In the genomic region with DNA sequence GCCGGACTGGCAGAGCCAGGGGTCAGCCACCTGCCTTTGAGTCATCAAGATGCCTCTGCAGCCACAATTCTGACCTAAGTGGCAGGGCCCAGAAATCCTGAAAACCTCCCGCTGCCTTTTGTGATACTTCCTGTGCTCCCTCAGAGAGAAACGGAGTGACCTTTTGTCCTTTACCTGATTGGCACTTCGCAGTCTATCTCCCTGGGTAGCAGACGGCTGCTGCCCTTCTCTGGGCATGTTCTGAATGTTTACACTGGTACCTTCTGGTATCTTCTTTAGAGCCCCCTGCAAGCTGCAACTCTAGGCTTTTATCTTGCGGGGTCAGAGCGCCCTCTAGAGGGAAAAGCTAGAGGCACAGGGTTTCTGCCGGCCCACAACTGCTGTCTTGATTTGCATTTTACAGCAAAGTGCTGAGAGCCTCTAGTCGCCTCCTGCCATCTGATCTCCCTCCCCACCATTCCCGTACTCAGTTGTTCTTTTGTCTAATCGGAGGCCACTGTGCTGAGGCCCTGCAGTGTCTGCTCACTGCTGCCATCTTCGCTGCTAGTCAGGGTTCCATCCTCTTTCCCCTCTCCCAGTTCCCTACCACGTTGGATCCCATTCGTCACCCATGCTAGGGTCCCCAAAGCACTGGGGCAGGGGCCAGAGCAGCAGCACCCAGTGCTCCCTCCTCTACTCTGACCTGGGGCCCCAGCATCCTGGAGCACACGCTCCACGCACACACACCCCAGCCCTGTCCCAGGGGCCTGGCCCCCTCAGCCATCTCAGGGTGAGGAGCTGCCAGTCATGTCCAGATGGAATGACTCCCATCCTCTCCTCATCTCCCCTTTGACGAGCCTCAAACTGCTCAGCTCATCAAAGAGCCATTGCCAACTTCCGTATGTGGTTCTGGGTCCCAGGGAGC, we compare ENCODE assay signal across 1 cellular context.
TF ChIP-seq lines count a peak whose summit lies in the region.

No MANE protein-coding gene starts in this region.

TF ChIP-seq in HepG2, 621 proteins besides CTCF, POLR2A, EP300 and RAD21 (continued from another document and continues in another):
- TF ChIP-seq, protein P1, sequence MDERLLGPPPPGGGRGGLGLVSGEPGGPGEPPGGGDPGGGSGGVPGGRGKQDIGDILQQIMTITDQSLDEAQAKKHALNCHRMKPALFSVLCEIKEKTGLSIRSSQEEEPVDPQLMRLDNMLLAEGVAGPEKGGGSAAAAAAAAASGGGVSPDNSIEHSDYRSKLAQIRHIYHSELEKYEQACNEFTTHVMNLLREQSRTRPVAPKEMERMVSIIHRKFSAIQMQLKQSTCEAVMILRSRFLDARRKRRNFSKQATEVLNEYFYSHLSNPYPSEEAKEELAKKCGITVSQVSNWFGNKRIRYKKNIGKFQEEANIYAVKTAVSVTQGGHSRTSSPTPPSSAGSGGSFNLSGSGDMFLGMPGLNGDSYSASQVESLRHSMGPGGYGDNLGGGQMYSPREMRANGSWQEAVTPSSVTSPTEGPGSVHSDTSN (CRISPR knock-in tag; IDR thresholded peaks at IDR 0.05) = no peak
- TF ChIP-seq NFYC (CRISPR knock-in tag; IDR thresholded peaks at IDR 0.05) (no peak), TBP (CRISPR knock-in tag; IDR thresholded peaks at IDR 0.05) (no peak), GATA4 (IDR thresholded peaks at IDR 0.05; ENCODE audit: borderline replicate concordance, low read depth) (no peak), ZFP91 (CRISPR knock-in tag; IDR thresholded peaks at IDR 0.05; ENCODE audit: borderline replicate concordance) (no peak), JUN (CRISPR knock-in tag; IDR thresholded peaks at IDR 0.05) (no peak), ZNF816 (CRISPR knock-in tag; IDR thresholded peaks at IDR 0.05; ENCODE audit: borderline replicate concordance) (no peak), NFE2L2 (IDR thresholded peaks at IDR 0.05; ENCODE audit: low read length) (no peak), SRSF9 (IDR thresholded peaks at IDR 0.05; ENCODE audit: borderline replicate concordance, insufficient read depth, low read depth, low read length, poor library complexity, severe bottlenecking) (no peak), AFF4 (CRISPR knock-in tag; IDR thresholded peaks at IDR 0.05) (no peak), BRD4 (CRISPR knock-in tag; IDR thresholded peaks at IDR 0.05) (no peak), ZNF839 (CRISPR knock-in tag; IDR thresholded peaks at IDR 0.05; ENCODE audit: borderline replicate concordance) (no peak), BRCA1 (CRISPR knock-in tag; IDR thresholded peaks at IDR 0.05) (no peak), ZNF557 (CRISPR knock-in tag; IDR thresholded peaks at IDR 0.05) (no peak), ZFP41 (CRISPR knock-in tag; IDR thresholded peaks at IDR 0.05; ENCODE audit: borderline replicate concordance) (no peak), THAP8 (CRISPR knock-in tag; IDR thresholded peaks at IDR 0.05; ENCODE audit: borderline replicate concordance) (no peak), HNF4A (CRISPR knock-in tag; IDR thresholded peaks at IDR 0.05) (no peak), KLF12 (CRISPR knock-in tag; IDR thresholded peaks at IDR 0.05; ENCODE audit: borderline replicate concordance) (no peak), ZNF552 (CRISPR knock-in tag; IDR thresholded peaks at IDR 0.05; ENCODE audit: borderline replicate concordance) (no peak), MIER3 (CRISPR knock-in tag; IDR thresholded peaks at IDR 0.05; ENCODE audit: borderline replicate concordance) (0 out of 2 replicates have a peak, but pooled peaks have one; percentile 11), U2AF2 (IDR thresholded peaks at IDR 0.05; ENCODE audit: low read depth, low read length) (no peak), NCOR1 (IDR thresholded peaks at IDR 0.05; ENCODE audit: borderline replicate concordance, low read length) (no peak; the same call in 1 of the 2 replicates), ELF4 (CRISPR knock-in tag; IDR thresholded peaks at IDR 0.05; ENCODE audit: borderline replicate concordance) (no peak), SRSF1 (optimal IDR thresholded peaks at IDR 0.05; ENCODE audit: low read depth, low read length) (no peak), THRA (CRISPR knock-in tag; IDR thresholded peaks at IDR 0.05; ENCODE audit: borderline replicate concordance) (peak; percentile 24; the same call in 1 of the 2 replicates), ZNF317 (CRISPR knock-in tag; IDR thresholded peaks at IDR 0.05) (no peak), ZNF644 (CRISPR knock-in tag; IDR thresholded peaks at IDR 0.05; ENCODE audit: low read depth) (no peak), FIP1L1 (IDR thresholded peaks at IDR 0.05; ENCODE audit: borderline replicate concordance, insufficient read depth, low read depth, low read length) (no peak), GATAD2A (CRISPR knock-in tag; IDR thresholded peaks at IDR 0.05) (0 out of 2 replicates have a peak, but pooled peaks have one; percentile 32), PHF5A (CRISPR knock-in tag; IDR thresholded peaks at IDR 0.05; ENCODE audit: low read depth, unreplicated experiment) (no peak)
- TF ChIP-seq, protein P2, sequence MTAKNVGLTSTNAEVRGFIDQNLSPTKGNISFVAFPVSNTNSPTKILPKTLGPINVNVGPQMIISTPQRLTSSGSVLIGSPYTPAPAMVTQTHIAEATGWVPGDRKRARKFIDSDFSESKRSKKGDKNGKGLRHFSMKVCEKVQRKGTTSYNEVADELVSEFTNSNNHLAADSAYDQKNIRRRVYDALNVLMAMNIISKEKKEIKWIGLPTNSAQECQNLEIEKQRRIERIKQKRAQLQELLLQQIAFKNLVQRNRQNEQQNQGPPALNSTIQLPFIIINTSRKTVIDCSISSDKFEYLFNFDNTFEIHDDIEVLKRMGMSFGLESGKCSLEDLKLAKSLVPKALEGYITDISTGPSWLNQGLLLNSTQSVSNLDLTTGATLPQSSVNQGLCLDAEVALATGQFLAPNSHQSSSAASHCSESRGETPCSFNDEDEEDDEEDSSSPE (CRISPR knock-in tag; IDR thresholded peaks at IDR 0.05) = no peak
- TF ChIP-seq, protein P3, sequence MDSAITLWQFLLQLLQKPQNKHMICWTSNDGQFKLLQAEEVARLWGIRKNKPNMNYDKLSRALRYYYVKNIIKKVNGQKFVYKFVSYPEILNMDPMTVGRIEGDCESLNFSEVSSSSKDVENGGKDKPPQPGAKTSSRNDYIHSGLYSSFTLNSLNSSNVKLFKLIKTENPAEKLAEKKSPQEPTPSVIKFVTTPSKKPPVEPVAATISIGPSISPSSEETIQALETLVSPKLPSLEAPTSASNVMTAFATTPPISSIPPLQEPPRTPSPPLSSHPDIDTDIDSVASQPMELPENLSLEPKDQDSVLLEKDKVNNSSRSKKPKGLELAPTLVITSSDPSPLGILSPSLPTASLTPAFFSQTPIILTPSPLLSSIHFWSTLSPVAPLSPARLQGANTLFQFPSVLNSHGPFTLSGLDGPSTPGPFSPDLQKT (CRISPR knock-in tag; IDR thresholded peaks at IDR 0.05; ENCODE audit: borderline replicate concordance) = no peak
- TF ChIP-seq, protein P4, sequence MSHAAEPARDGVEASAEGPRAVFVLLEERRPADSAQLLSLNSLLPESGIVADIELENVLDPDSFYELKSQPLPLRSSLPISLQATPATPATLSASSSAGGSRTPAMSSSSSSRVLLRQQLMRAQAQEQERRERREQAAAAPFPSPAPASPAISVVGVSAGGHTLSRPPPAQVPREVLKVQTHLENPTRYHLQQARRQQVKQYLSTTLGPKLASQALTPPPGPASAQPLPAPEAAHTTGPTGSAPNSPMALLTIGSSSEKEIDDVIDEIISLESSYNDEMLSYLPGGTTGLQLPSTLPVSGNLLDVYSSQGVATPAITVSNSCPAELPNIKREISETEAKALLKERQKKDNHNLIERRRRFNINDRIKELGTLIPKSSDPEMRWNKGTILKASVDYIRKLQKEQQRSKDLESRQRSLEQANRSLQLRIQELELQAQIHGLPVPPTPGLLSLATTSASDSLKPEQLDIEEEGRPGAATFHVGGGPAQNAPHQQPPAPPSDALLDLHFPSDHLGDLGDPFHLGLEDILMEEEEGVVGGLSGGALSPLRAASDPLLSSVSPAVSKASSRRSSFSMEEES (CRISPR knock-in tag; IDR thresholded peaks at IDR 0.05) = no peak
- TF ChIP-seq, protein P5, sequence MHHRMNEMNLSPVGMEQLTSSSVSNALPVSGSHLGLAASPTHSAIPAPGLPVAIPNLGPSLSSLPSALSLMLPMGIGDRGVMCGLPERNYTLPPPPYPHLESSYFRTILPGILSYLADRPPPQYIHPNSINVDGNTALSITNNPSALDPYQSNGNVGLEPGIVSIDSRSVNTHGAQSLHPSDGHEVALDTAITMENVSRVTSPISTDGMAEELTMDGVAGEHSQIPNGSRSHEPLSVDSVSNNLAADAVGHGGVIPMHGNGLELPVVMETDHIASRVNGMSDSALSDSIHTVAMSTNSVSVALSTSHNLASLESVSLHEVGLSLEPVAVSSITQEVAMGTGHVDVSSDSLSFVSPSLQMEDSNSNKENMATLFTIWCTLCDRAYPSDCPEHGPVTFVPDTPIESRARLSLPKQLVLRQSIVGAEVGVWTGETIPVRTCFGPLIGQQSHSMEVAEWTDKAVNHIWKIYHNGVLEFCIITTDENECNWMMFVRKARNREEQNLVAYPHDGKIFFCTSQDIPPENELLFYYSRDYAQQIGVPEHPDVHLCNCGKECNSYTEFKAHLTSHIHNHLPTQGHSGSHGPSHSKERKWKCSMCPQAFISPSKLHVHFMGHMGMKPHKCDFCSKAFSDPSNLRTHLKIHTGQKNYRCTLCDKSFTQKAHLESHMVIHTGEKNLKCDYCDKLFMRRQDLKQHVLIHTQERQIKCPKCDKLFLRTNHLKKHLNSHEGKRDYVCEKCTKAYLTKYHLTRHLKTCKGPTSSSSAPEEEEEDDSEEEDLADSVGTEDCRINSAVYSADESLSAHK (CRISPR knock-in tag; IDR thresholded peaks at IDR 0.05; ENCODE audit: borderline replicate concordance) = no peak
- TF ChIP-seq, protein P6, sequence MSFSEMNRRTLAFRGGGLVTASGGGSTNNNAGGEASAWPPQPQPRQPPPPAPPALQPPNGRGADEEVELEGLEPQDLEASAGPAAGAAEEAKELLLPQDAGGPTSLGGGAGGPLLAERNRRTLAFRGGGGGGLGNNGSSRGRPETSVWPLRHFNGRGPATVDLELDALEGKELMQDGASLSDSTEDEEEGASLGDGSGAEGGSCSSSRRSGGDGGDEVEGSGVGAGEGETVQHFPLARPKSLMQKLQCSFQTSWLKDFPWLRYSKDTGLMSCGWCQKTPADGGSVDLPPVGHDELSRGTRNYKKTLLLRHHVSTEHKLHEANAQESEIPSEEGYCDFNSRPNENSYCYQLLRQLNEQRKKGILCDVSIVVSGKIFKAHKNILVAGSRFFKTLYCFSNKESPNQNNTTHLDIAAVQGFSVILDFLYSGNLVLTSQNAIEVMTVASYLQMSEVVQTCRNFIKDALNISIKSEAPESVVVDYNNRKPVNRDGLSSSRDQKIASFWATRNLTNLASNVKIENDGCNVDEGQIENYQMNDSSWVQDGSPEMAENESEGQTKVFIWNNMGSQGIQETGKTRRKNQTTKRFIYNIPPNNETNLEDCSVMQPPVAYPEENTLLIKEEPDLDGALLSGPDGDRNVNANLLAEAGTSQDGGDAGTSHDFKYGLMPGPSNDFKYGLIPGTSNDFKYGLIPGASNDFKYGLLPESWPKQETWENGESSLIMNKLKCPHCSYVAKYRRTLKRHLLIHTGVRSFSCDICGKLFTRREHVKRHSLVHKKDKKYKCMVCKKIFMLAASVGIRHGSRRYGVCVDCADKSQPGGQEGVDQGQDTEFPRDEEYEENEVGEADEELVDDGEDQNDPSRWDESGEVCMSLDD (CRISPR knock-in tag; IDR thresholded peaks at IDR 0.05; ENCODE audit: borderline replicate concordance) = no peak
